Comparison of ENCODE assay signal across 8 cellular contexts in genomic region chr1:30034627-30035521, GRCh38.
DNase-seq lines count a peak whose midpoint lies in the region; ATAC-seq and TF ChIP-seq lines count a peak whose summit lies in the region.
"Had no signal": no experiment of that assay in that cellular context is flagged by ENCODE, and none has a peak within 500 bp of the region (broad histone marks: within the 10 kb centered on the region; RNA-seq: fewer than 3 reads in every experiment).

No MANE protein-coding gene starts in this region.

- peak; percentile 69 for DNase-seq in ELF-1 (ENCODE audit: low read depth, low spot score)
- peak; percentile 80 for DNase-seq in NCI-H1694 (lab: John Stamatoyannopoulos, UW)
- peak; percentile 18 for DNase-seq in colonic mucosa
- no peak for DNase-seq in nephron progenitor cell
- no peak for DNase-seq in middle frontal gyrus (ENCODE audit: extremely low spot score, low spot score)
- DNase-seq in gastrocnemius medialis, result no peak
- DNase-seq in NOMO-1 treated with DMSO at 0.1 percent for 48 hours (lab: John Stamatoyannopoulos, UW; ENCODE audit: unreplicated experiment), result no peak

- TF ChIP-seq CTCF in colonic mucosa (IDR thresholded peaks at IDR 0.05), result no peak
- no peak for TF ChIP-seq CTCF in nephron progenitor cell (IDR thresholded peaks at IDR 0.05)
- TF ChIP-seq CTCF in gastrocnemius medialis (IDR thresholded peaks at IDR 0.05 in 4 of 5, conservative IDR thresholded peaks at IDR 0.05 in 1 of 5), result no peak

- in situ Hi-C loops in gastrocnemius medialis (cut with MboI; ENCODE audit: low sequenced_read_pairs in 4 of 4), result no loop called here

- H3K9me3 ChIP-seq in colonic mucosa (no peaks in the 10 kb centered on the region), gastrocnemius medialis (no peaks in the 10 kb centered on the region)

- no peaks in the 10 kb centered on the region for H3K36me3 ChIP-seq in colonic mucosa
- H3K36me3 ChIP-seq in gastrocnemius medialis, result no peaks in the 10 kb centered on the region

- H3K27ac ChIP-seq in colonic mucosa (no peak overlapping the region), gastrocnemius medialis (no peak overlapping the region)

- TF ChIP-seq POLR2A in gastrocnemius medialis (IDR thresholded peaks at IDR 0.05), result no peak

- H3K36me3 Mint-ChIP-seq in nephron progenitor cell (ENCODE audit: low read depth), result no peaks in the 10 kb centered on the region

- peak overlapping the region; percentile 18 for H3K4me3 Mint-ChIP-seq in nephron progenitor cell
- H3K4me3 Mint-ChIP-seq: nephron had no signal

- peaks cover 14% of the 10 kb centered on the region for H3K27me3 Mint-ChIP-seq in nephron progenitor cell (ENCODE audit: low read depth, poor library complexity)

- H3K4me3 ChIP-seq in colonic mucosa (no peak overlapping the region), gastrocnemius medialis (no peak overlapping the region)

- ATAC-seq in gastrocnemius medialis, result no peak

- H3K4me1 ChIP-seq in colonic mucosa, result no peaks in the 10 kb centered on the region
- H3K4me1 ChIP-seq in gastrocnemius medialis, result no peaks in the 10 kb centered on the region

- intact Hi-C loops in colonic mucosa (cut with DNase I) (no loop called here), gastrocnemius medialis (cut with DNase I; ENCODE audit: low total_unique reads) (no loop called here)

- peaks cover 34% of the 10 kb centered on the region for H3K9me3 Mint-ChIP-seq in nephron progenitor cell

- H3K9ac ChIP-seq in colonic mucosa (ENCODE audit: low read depth in 2 of 2, low read length in 2 of 2), result no peak overlapping the region

- no peak overlapping the region for H3K27ac Mint-ChIP-seq in nephron progenitor cell
- H3K27ac Mint-ChIP-seq: nephron had no signal

- H3K27me3 ChIP-seq in colonic mucosa (no peaks in the 10 kb centered on the region), gastrocnemius medialis (peaks cover 0 to 2% (median 0%) of the 10 kb centered on the region in 3 donors)

- peaks cover 5% of the 10 kb centered on the region for H3K4me1 Mint-ChIP-seq in nephron progenitor cell
- H3K4me1 Mint-ChIP-seq: nephron had no signal

Comparison
In these comparisons a context has a peak if more than half of its experiments do, and no peak if none do; other contexts are left out.
1. DNase-seq: peak in ELF-1 (single experiment), NCI-H1694 (single experiment) and colonic mucosa (single experiment); none in nephron progenitor cell (single experiment), middle frontal gyrus (single experiment), gastrocnemius medialis (0 of 2) and NOMO-1 treated with DMSO at 0.1 percent for 48 hours (single experiment).